ENCODE assay signal across 21 cellular contexts in the genomic region with DNA sequence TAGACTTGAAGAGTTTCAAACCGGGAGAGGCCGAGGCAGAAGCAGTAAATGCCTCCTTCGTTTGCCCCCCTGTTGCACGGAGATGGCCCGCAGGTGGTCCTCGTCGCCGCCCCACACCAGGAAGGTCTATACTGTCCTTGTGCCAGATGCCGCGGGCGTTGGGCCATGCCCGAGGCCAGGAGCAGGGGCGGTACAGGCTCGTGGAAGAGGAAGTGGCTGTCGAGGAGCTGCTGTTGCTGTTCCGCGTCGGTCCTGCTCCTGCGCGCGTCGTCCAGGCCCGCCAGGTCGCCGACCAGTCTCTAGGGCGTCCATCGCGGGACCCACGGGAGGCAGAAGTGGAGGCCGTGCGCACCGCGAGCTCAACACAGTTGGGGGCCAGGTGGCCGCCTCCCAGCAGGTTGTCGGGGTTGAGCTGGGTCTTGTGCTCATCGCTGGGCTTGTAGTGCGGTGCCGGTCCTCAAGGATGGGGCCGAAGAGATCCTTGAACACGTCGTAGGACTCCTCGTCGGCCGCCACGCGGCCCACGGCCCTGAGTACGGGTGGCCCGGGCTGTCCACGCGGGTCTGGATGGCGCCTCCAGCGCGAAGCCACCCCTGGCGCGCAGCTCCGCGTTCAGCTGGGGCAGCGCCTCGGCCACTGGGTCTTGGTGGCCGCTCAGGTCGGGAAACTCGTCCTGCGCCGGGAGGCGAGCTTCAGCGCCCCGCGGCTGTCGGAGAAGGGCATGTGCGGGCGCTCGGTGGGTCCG. TPM values are rescaled to one million over a fixed set of nuclear protein-coding genes. Genes with fewer than 3 reads are reported as not detected.
DNase-seq lines count a peak whose midpoint lies in the region; ATAC-seq and TF ChIP-seq lines count a peak whose summit lies in the region.
"Had no signal": no experiment of that assay in that cellular context is flagged by ENCODE, and none has a peak within 500 bp of the region (broad histone marks: within the 10 kb centered on the region; RNA-seq: fewer than 3 reads in every experiment).

No MANE protein-coding gene starts in this region.

- TF ChIP-seq CTCF in CD14-positive monocyte (IDR thresholded peaks at IDR 0.05): no peak
- no peak for TF ChIP-seq CTCF in fibroblast of lung (conservative IDR thresholded peaks at IDR 0.05 in 1 of 2, IDR thresholded peaks at IDR 0.05 in 1 of 2; ENCODE audit: low read depth in 1 of 2, low read length in 2 of 2)
- no peak for TF ChIP-seq CTCF in psoas muscle (IDR thresholded peaks at IDR 0.05)

- intact Hi-C loops in CD14-positive monocyte (cut with micrococcal nuclease) (no loop called here), psoas muscle (cut with DNase I) (no loop called here)

- ATAC-seq in psoas muscle: peak in 3 of 4 donors; percentile 31 to 46 (median 40)
- no peak for ATAC-seq in HG03460 (IDR thresholded peaks at IDR 0.05; ENCODE audit: unreplicated experiment)
- ATAC-seq in GM21825 (IDR thresholded peaks at IDR 0.05; ENCODE audit: unreplicated experiment): no peak
- ATAC-seq in GM21526 (IDR thresholded peaks at IDR 0.05; ENCODE audit: low FRiP score, unreplicated experiment): no peak
- ATAC-seq: PC-3 had no signal

- H3K4me3 Mint-ChIP-seq in CD14-positive monocyte: peak overlapping the region; percentile 80 to 84
- H3K4me3 Mint-ChIP-seq: activated T-cell treated with anti-CD3 and anti-CD28 coated beads, Interleukin-2, amount 50 U/mL, for 24 hours had no signal

- H3K36me3 Mint-ChIP-seq in CD14-positive monocyte: no peaks in the 10 kb centered on the region
- H3K36me3 Mint-ChIP-seq: CD4-positive, CD25-positive, alpha-beta regulatory T cell had no signal

- H3K9me3 Mint-ChIP-seq in CD14-positive monocyte: peaks cover 4 to 18% (median 10%) of the 10 kb centered on the region in 7 donors

- H3K4me1 ChIP-seq in fibroblast of lung (ENCODE audit: control insufficient read depth, extremely low read depth, insufficient read depth, low read length) (no peaks in the 10 kb centered on the region), psoas muscle (no peaks in the 10 kb centered on the region)
- H3K4me1 ChIP-seq: vagina had no signal

- 38 to 50% (median 41%) methylated on average over 71 to 74 of the region's 74 CpGs for WGBS in psoas muscle, 3 donors

- H3K9ac ChIP-seq in fibroblast of lung (ENCODE audit: insufficient read depth, low read length): no peak overlapping the region

- H3K27ac Mint-ChIP-seq in CD14-positive monocyte: peak overlapping the region in 2 of 7 donors; percentile 35 to 73
- H3K27ac Mint-ChIP-seq: activated T-cell treated with anti-CD3 and anti-CD28 coated beads, Interleukin-2, amount 50 U/mL, for 24 hours; CD4-positive, CD25-positive, alpha-beta regulatory T cell had no signal

- no peaks in the 10 kb centered on the region for H3K9me3 ChIP-seq in fibroblast of lung (ENCODE audit: control insufficient read depth, insufficient read depth, low read depth, low read length)
- no peaks in the 10 kb centered on the region for H3K9me3 ChIP-seq in psoas muscle
- H3K9me3 ChIP-seq: vagina had no signal

- peak; percentile 61 for DNase-seq in CD14-positive monocyte (ENCODE audit: low spot score)
- peak; percentile 48 for DNase-seq in NOMO-1 treated with DMSO at 0.1 percent for 48 hours (lab: John Stamatoyannopoulos, UW; ENCODE audit: unreplicated experiment)
- no peak for DNase-seq in fibroblast of lung (ENCODE audit: low read depth in 2 of 2)
- no peak for DNase-seq in psoas muscle
- no peak for DNase-seq in GM19240 (ENCODE audit: insufficient read length, low spot score)
- DNase-seq: activated T-cell treated with anti-CD3 and anti-CD28 coated beads, Interleukin-2, amount 50 U/mL, for 24 hours; amygdala; CD4-positive, CD25-positive, alpha-beta regulatory T cell; GOT3; NCI-H1417; NCI-H2081 treated with DMSO at 0.1 percent for 48 hours; occipital lobe; PC-3; SHP77 treated with DMSO at 0.1 percent for 48 hours had no signal

- no peak overlapping the region for H3K27ac ChIP-seq in fibroblast of lung (ENCODE audit: insufficient read depth, low read length)
- H3K27ac ChIP-seq in psoas muscle: no peak overlapping the region
- H3K27ac ChIP-seq: cardiac muscle cell, vagina had no signal

- no peak overlapping the region for H3K4me3 ChIP-seq in fibroblast of lung (replicated peaks in 1 of 4; ENCODE audit: control extremely low read depth in 1 of 4, insufficient read depth in 1 of 4, low read depth in 3 of 4, low read length in 4 of 4)
- H3K4me3 ChIP-seq in psoas muscle: peak overlapping the region; percentile 19
- H3K4me3 ChIP-seq: cardiac muscle cell, lung, MG63, vagina had no signal

- H3K79me2 ChIP-seq in fibroblast of lung (ENCODE audit: control insufficient read depth, insufficient read depth, low read length): no peaks in the 10 kb centered on the region

- no peaks in the 10 kb centered on the region for H4K20me1 ChIP-seq in fibroblast of lung (ENCODE audit: control insufficient read depth, extremely low read depth, insufficient read depth, low read length)

- H3K4me1 Mint-ChIP-seq in CD14-positive monocyte: peaks cover 7% of the 10 kb centered on the region
- H3K4me1 Mint-ChIP-seq: CD4-positive, CD25-positive, alpha-beta regulatory T cell had no signal

- H3K36me3 ChIP-seq in fibroblast of lung (ENCODE audit: control insufficient read depth, insufficient read depth, low read length) (no peaks in the 10 kb centered on the region), psoas muscle (ENCODE audit: insufficient read depth in 1 of 2, low read depth in 1 of 2) (no peaks in the 10 kb centered on the region)
- H3K36me3 ChIP-seq: cardiac muscle cell, MG63, vagina had no signal

- H2AFZ ChIP-seq in fibroblast of lung (ENCODE audit: low read length): peak overlapping the region; percentile 41

- H3K27me3 ChIP-seq in fibroblast of lung (ENCODE audit: control insufficient read depth, insufficient read depth, low read length) (no peaks in the 10 kb centered on the region), psoas muscle (ENCODE audit: insufficient read depth in 3 of 3, low read length in 2 of 3) (peaks cover 0 to 4% (median 1%) of the 10 kb centered on the region in 3 donors)
- H3K27me3 ChIP-seq: cardiac muscle cell, MG63, vagina had no signal

- H3K27me3 Mint-ChIP-seq in CD14-positive monocyte (ENCODE audit: low read depth in 3 of 3): peaks cover 9 to 10% (median 9%) of the 10 kb centered on the region in 3 donors

- no peak overlapping the region for H3K4me2 ChIP-seq in fibroblast of lung (ENCODE audit: extremely low read depth, insufficient read depth, low read length)

RNA-seq across cellular contexts. Expression of a gene that starts 13.1 kb away (rescaled TPM):
- polyA plus RNA-seq in CD14-positive monocyte (1 to 10 TPM; 7.6 to 9.7 TPM), fibroblast of lung (11.4 and 11.6 TPM in 2 replicates), psoas muscle (10 to 100 TPM in 1 of 3 donors, 1 to 10 TPM in 2; 5.8 to 23.4 (median 8.1) TPM)
- total RNA-seq in fibroblast of lung (9.5 and 12.1 TPM in 2 replicates), psoas muscle (10 to 100 TPM; 18.2 to 29.4 (median 24.4) TPM)
- polyA plus RNA-seq in fibroblast of lung (2012): 8.6 and 10.2 TPM in 2 replicates
- 1.7 and 2.2 TPM in 2 replicates for polyA minus RNA-seq in fibroblast of lung (ENCODE audit: low replicate concordance)

RNA-seq across cellular contexts. Expression of a gene that starts 40.1 kb away (rescaled TPM):
- polyA plus RNA-seq in CD14-positive monocyte: 1 to 10 TPM in 1 of 2 donors, under 1 TPM in 1; 0.98 to 1.4 TPM
- total RNA-seq in fibroblast of lung: 10.3 and 16.3 TPM in 2 replicates
- 5.8 and 6.5 TPM in 2 replicates for polyA plus RNA-seq in fibroblast of lung
- 7.0 and 9.9 TPM in 2 replicates for polyA plus RNA-seq in fibroblast of lung (2012)
- polyA minus RNA-seq in fibroblast of lung (ENCODE audit: low replicate concordance): 34.6 and 65.4 TPM in 2 replicates
- 100 to 1,000 TPM in 1 of 4 donors, 10 to 100 TPM in 3; 27.7 to 110 (median 65.3) TPM for total RNA-seq in psoas muscle
- 10 to 100 TPM; 25.7 to 52.5 (median 41.1) TPM for polyA plus RNA-seq in psoas muscle

Comparison
In these comparisons a context has a peak if more than half of its experiments do, and no peak if none do; other contexts are left out.
1. DNase-seq: peak in CD14-positive monocyte (single experiment) and NOMO-1 treated with DMSO at 0.1 percent for 48 hours (single experiment); none in fibroblast of lung (0 of 2), psoas muscle (0 of 2) and GM19240 (single experiment).
2. ATAC-seq: peak in psoas muscle (3 of 4); none in HG03460 (single experiment), GM21825 (single experiment) and GM21526 (single experiment).